10 cellular contexts compared by ENCODE assay signal in the genomic region with DNA sequence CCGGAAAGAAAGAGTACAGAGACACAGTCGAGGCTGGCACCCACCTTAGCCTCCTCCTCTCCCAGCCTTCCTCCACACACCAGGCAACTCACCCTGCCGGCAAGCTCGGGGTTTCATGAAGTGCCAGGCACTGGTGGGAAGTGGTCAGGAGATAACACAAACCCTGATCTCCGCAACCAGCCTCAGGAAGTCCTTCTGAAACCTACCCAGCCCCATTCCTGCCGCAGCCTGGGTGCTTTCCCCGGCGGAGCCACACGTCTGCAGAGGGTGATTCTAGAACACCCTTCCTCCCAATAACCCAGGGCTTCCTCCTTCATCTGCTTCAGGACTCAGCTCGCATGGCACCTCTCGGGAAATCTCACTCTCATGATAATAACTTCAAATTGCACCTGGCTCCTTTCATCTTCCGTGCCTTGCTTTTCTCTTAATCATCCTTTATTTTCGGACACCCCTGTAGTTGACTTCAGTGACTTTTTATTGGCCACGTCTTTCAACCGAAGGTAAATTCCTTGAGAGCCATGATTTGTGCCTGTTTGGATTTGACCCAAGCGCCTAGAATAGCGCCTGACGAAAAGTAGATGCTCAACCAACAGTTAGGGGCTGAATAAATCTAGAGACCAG. TPM values are rescaled to one million over a fixed set of nuclear protein-coding genes. Genes with fewer than 3 reads are reported as not detected.
DNase-seq lines count a peak whose midpoint lies in the region; ATAC-seq lines count a peak whose summit lies in the region.
"Had no signal": no experiment of that assay in that cellular context is flagged by ENCODE, and none has a peak within 500 bp of the region (broad histone marks: within the 10 kb centered on the region; RNA-seq: fewer than 3 reads in every experiment).

No MANE protein-coding gene starts in this region.

- no peaks in the 10 kb centered on the region for H3K9me3 ChIP-seq in NT2/D1 (ENCODE audit: insufficient read depth, low read length)

- no peak overlapping the region for H3K27ac ChIP-seq in caudate nucleus (ENCODE audit: low read depth, low read length)
- H3K27ac ChIP-seq: cardiac muscle cell had no signal

- peak overlapping the region; percentile 36 for H3K4me3 ChIP-seq in NT2/D1 (ENCODE audit: insufficient read length, low read depth)
- H3K4me3 ChIP-seq: cardiac muscle cell had no signal

- H3K27me3 ChIP-seq in NT2/D1 (ENCODE audit: insufficient read depth, insufficient read length), result peaks cover 32% of the 10 kb centered on the region

- no peaks in the 10 kb centered on the region for H3K36me3 ChIP-seq in NT2/D1 (ENCODE audit: insufficient read depth, insufficient read length, low read length)
- H3K36me3 ChIP-seq: cardiac muscle cell had no signal

- POLR2A ChIA-PET in naive thymus-derived CD8-positive, alpha-beta T cell (lab: Charles Lee), result interaction anchor here (0.6 to 6.8 kb wide), 6 partner anchors 12 to 163 kb away, joined by 3 to 45 read pairs (median 4); no protein-coding TSS in a partner anchor

- no peak overlapping the region for H3K9ac ChIP-seq in NT2/D1 (ENCODE audit: insufficient read length, low read depth)

- H3K4me3 Mint-ChIP-seq in activated T-helper 2 cell treated with anti-CD3 and anti-CD28 coated beads, Interferon-gamma antibody, Interleukin-2, Interleukin-4, amounts not matched to agents 10 μg/mL and 5 μg/mL and 100 μg/mL, durations not matched to agents 14 hours and 24 hours and 36 hours (ENCODE audit: low read depth), result no peak overlapping the region
- peak overlapping the region; percentile 3 to 72 (median 52) for H3K4me3 Mint-ChIP-seq in naive thymus-derived CD8-positive, alpha-beta T cell

- H3K27me3 Mint-ChIP-seq in activated T-helper 2 cell treated with anti-CD3 and anti-CD28 coated beads, Interferon-gamma antibody, Interleukin-2, Interleukin-4, amounts not matched to agents 10 μg/mL and 5 μg/mL and 100 μg/mL, durations not matched to agents 14 hours and 24 hours and 36 hours (ENCODE audit: low read depth), result peaks cover 68% of the 10 kb centered on the region
- H3K27me3 Mint-ChIP-seq in naive thymus-derived CD8-positive, alpha-beta T cell, result peaks cover 35 to 54% (median 47%) of the 10 kb centered on the region in 5 donors

- DNase-seq in GF-D8 (lab: John Stamatoyannopoulos, UW) (peak; percentile 87), NT2/D1 (ENCODE audit: low read depth, low spot score) (no peak), caudate nucleus (lab: John Stamatoyannopoulos, UW) (no peak)
- peak; percentile 64 for DNase-seq in activated T-helper 2 cell treated with anti-CD3 and anti-CD28 coated beads, Interferon-gamma antibody, Interleukin-2, Interleukin-4, amounts not matched to agents 10 μg/mL and 5 μg/mL and 100 μg/mL, durations not matched to agents 14 hours and 24 hours and 36 hours (ENCODE audit: low spot score)
- peak in 9 of 10 donors; percentile 34 to 77 (median 56) for DNase-seq in naive thymus-derived CD8-positive, alpha-beta T cell
- DNase-seq: NCI-H1092 had no signal

- peak; percentile 70 to 81 for ATAC-seq in naive thymus-derived CD8-positive, alpha-beta T cell
- ATAC-seq in GM18520 (IDR thresholded peaks at IDR 0.05; ENCODE audit: unreplicated experiment) (no peak), GM21529 (IDR thresholded peaks at IDR 0.05; ENCODE audit: unreplicated experiment) (no peak)

- intact Hi-C loops in activated T-helper 2 cell treated with anti-CD3 and anti-CD28 coated beads, Interferon-gamma antibody, Interleukin-2, Interleukin-4, amounts not matched to agents 10 μg/mL and 5 μg/mL and 100 μg/mL, durations not matched to agents 14 hours and 24 hours and 36 hours (cut with micrococcal nuclease), result no loop called here

- no peaks in the 10 kb centered on the region for H3K9me3 Mint-ChIP-seq in activated T-helper 2 cell treated with anti-CD3 and anti-CD28 coated beads, Interferon-gamma antibody, Interleukin-2, Interleukin-4, amounts not matched to agents 10 μg/mL and 5 μg/mL and 100 μg/mL, durations not matched to agents 14 hours and 24 hours and 36 hours
- H3K9me3 Mint-ChIP-seq in naive thymus-derived CD8-positive, alpha-beta T cell, result no peaks in the 10 kb centered on the region

- no peaks in the 10 kb centered on the region for H3K4me1 ChIP-seq in NT2/D1 (ENCODE audit: insufficient read depth, insufficient read length)

- H3K4me1 Mint-ChIP-seq in activated T-helper 2 cell treated with anti-CD3 and anti-CD28 coated beads, Interferon-gamma antibody, Interleukin-2, Interleukin-4, amounts not matched to agents 10 μg/mL and 5 μg/mL and 100 μg/mL, durations not matched to agents 14 hours and 24 hours and 36 hours (ENCODE audit: low read depth), result peaks cover 16% of the 10 kb centered on the region
- H3K4me1 Mint-ChIP-seq in naive thymus-derived CD8-positive, alpha-beta T cell, result peaks cover 15 to 27% (median 24%) of the 10 kb centered on the region in 4 donors

- no peaks in the 10 kb centered on the region for H3K36me3 Mint-ChIP-seq in activated T-helper 2 cell treated with anti-CD3 and anti-CD28 coated beads, Interferon-gamma antibody, Interleukin-2, Interleukin-4, amounts not matched to agents 10 μg/mL and 5 μg/mL and 100 μg/mL, durations not matched to agents 14 hours and 24 hours and 36 hours (ENCODE audit: low read depth)
- peaks cover 0 to 2% (median 0%) of the 10 kb centered on the region in 3 donors for H3K36me3 Mint-ChIP-seq in naive thymus-derived CD8-positive, alpha-beta T cell

- no peak overlapping the region for H3K27ac Mint-ChIP-seq in activated T-helper 2 cell treated with anti-CD3 and anti-CD28 coated beads, Interferon-gamma antibody, Interleukin-2, Interleukin-4, amounts not matched to agents 10 μg/mL and 5 μg/mL and 100 μg/mL, durations not matched to agents 14 hours and 24 hours and 36 hours
- peak overlapping the region in 5 of 10 donors; percentile 0 to 51 (median 11) for H3K27ac Mint-ChIP-seq in naive thymus-derived CD8-positive, alpha-beta T cell
- H3K27ac Mint-ChIP-seq: progenitor cell of endocrine pancreas had no signal

RNA-seq across cellular contexts. Expression of gene HLA-E, which starts 8.7 kb away (rescaled TPM):
- total RNA-seq in activated T-helper 2 cell treated with anti-CD3 and anti-CD28 coated beads, Interferon-gamma antibody, Interleukin-2, Interleukin-4, amounts not matched to agents 10 μg/mL and 5 μg/mL and 100 μg/mL, durations not matched to agents 14 hours and 24 hours and 36 hours, result 358 and 360 TPM in 2 replicates
- total RNA-seq in naive thymus-derived CD8-positive, alpha-beta T cell, result 1,000 to 10,000 TPM; 1,291 to 1,305 TPM
- 1,000 to 10,000 TPM; 2,699 to 2,977 (median 2,826) TPM for polyA plus RNA-seq in naive thymus-derived CD8-positive, alpha-beta T cell

Comparison
In these comparisons a context has a peak if more than half of its experiments do, and no peak if none do; other contexts are left out.
1. DNase-seq: peak in GF-D8 (single experiment), activated T-helper 2 cell treated with anti-CD3 and anti-CD28 coated beads, Interferon-gamma antibody, Interleukin-2, Interleukin-4, amounts not matched to agents 10 μg/mL and 5 μg/mL and 100 μg/mL, durations not matched to agents 14 hours and 24 hours and 36 hours (single experiment) and naive thymus-derived CD8-positive, alpha-beta T cell (9 of 10); none in NT2/D1 (single experiment) and caudate nucleus (0 of 61).
2. ATAC-seq: peak in naive thymus-derived CD8-positive, alpha-beta T cell (2 of 2); none in GM18520 (single experiment) and GM21529 (single experiment).